ENCODE assay signal across 14 cellular contexts in the genomic region with DNA sequence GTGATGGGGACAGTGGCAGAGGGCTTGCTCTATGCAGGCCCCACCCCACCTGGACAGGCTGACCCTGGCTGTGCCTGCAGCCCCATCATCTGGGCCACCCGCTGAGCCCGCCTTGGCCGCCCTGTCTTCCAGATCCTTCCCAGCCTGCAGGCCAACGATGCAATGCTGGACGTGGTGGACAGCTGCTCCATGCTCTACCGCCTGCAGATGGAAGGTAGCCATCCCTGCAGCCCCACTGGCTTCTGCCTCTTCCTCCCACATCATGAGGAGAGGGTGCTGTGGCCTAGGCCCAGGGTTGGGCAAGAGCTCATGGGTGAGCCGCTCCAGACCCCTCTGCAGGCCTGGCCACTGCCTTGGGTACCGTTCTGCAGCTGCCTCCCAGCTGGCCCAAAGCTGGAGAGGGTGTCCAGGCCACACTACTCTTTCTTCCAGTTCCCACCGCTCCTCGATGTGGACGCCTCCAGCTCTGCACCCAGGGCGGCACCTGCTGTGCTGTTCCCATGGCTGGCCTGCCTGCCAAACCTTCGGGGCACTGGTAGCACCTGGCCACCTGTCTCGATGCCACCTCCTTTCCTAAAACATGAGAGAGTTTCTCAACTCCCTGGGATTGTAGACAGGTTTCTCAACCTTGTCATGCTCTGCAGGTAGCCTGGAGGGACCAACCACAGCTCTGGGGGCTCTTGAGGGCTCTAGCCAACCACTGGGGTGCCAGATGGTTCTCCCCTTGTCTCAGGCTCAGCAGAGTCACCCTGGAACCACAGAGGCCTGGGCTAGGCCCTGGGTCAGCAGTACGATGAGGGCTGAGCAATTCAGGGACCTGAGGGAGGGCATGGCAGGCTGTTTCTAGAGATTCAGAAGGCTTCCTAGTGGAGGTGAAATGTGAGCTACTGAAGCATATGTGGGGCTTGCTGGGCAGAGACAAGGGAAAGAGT. TPM values are rescaled to one million over a fixed set of nuclear protein-coding genes. Genes with fewer than 3 reads are reported as not detected.
DNase-seq lines count a peak whose midpoint lies in the region; ATAC-seq and TF ChIP-seq lines count a peak whose summit lies in the region.
"Had no signal": no experiment of that assay in that cellular context is flagged by ENCODE, and none has a peak within 500 bp of the region (broad histone marks: within the 10 kb centered on the region; RNA-seq: fewer than 3 reads in every experiment).

No MANE protein-coding gene starts in this region.

- no peaks in the 10 kb centered on the region for H3K9me3 Mint-ChIP-seq in activated CD8-positive, alpha-beta T cell treated with anti-CD3 and anti-CD28 coated beads, Interleukin-2, amount 10 ng/mL, durations not matched to agents 7 days and 5 days (ENCODE audit: insufficient read depth)
- peaks cover 3% of the 10 kb centered on the region for H3K9me3 Mint-ChIP-seq in memory B cell

- no peak for TF ChIP-seq CTCF in heart right ventricle (IDR thresholded peaks at IDR 0.05)
- no peak for TF ChIP-seq CTCF in transverse colon (IDR thresholded peaks at IDR 0.05)

- H3K4me1 Mint-ChIP-seq in activated CD8-positive, alpha-beta T cell treated with anti-CD3 and anti-CD28 coated beads, Interleukin-2, amount 10 ng/mL, durations not matched to agents 7 days and 5 days (ENCODE audit: low read depth), result peaks cover 50% of the 10 kb centered on the region
- peaks cover 27% of the 10 kb centered on the region for H3K4me1 Mint-ChIP-seq in memory B cell

- in situ Hi-C loops in transverse colon (cut with MboI; ENCODE audit: low pct_ligation_motif_present in 1 of 4, low pct_unique_long_range_greater_than_20kb in 1 of 4, low sequenced_read_pairs in 3 of 4), result no loop called here

- intact Hi-C loops in heart right ventricle (cut with DNase I), result no loop called here
- intact Hi-C loops in Right ventricle myocardium inferior (cut with DNase I), result no loop called here
- intact Hi-C loops in transverse colon (cut with DNase I; ENCODE audit: low total_unique reads), result no loop called here

- H3K9me3 ChIP-seq in heart right ventricle, result peaks cover 0 to 10% (median 0%) of the 10 kb centered on the region in 11 donors
- H3K9me3 ChIP-seq in transverse colon, result no peaks in the 10 kb centered on the region

- 90 to 91% methylated on average over 15 of the region's 15 CpGs for WGBS in heart right ventricle, 2 donors
- whole genome bisulfite sequencing in transverse colon (ENCODE audit: low coverage in 1 of 2), 2 donors, result 90 to 92% methylated on average over 2 to 13 of the region's 15 CpGs

- H3K4me1 ChIP-seq in heart right ventricle (peaks cover 10 to 43% (median 30%) of the 10 kb centered on the region in 9 donors), transverse colon (peaks cover 0 to 5% (median 0%) of the 10 kb centered on the region in 4 donors)
- H3K4me1 ChIP-seq: tibial artery had no signal

- no peaks in the 10 kb centered on the region for H3K27me3 Mint-ChIP-seq in activated CD8-positive, alpha-beta T cell treated with anti-CD3 and anti-CD28 coated beads, Interleukin-2, amount 10 ng/mL, durations not matched to agents 7 days and 5 days (ENCODE audit: low read depth)
- no peaks in the 10 kb centered on the region for H3K27me3 Mint-ChIP-seq in memory B cell

- H3K27me3 ChIP-seq in heart right ventricle, result no peaks in the 10 kb centered on the region
- no peaks in the 10 kb centered on the region for H3K27me3 ChIP-seq in transverse colon
- H3K27me3 ChIP-seq: tibial artery had no signal

- POLR2A ChIA-PET in activated CD8-positive, alpha-beta T cell treated with anti-CD3 and anti-CD28 coated beads, Interleukin-2, amount 10 ng/mL, durations not matched to agents 7 days and 5 days (lab: Charles Lee), result interaction anchor here (0.8 to 0.9 kb wide), 2 partner anchors 9 to 11 kb away, joined by 3 read pairs; a partner anchor contains a TSS

- CTCF ChIA-PET in activated CD8-positive, alpha-beta T cell treated with anti-CD3 and anti-CD28 coated beads, Interleukin-2, amount 10 ng/mL, durations not matched to agents 7 days and 5 days (lab: Charles Lee), result interaction anchor here (0.6 to 1.6 kb wide), 3 partner anchors 9 to 281 kb away, joined by 3 to 6 read pairs (median 3); a partner anchor contains a TSS

- H3K27ac ChIP-seq in heart right ventricle (peak overlapping the region; percentile 26 to 90 (median 76)), transverse colon (peak overlapping the region; percentile 41 to 59 (median 53))
- H3K27ac ChIP-seq: tibial artery had no signal

- peak overlapping the region; percentile 70 for H3K4me3 Mint-ChIP-seq in activated CD8-positive, alpha-beta T cell treated with anti-CD3 and anti-CD28 coated beads, Interleukin-2, amount 10 ng/mL, durations not matched to agents 7 days and 5 days
- peak overlapping the region; percentile 86 for H3K4me3 Mint-ChIP-seq in memory B cell

- H3K36me3 ChIP-seq in heart right ventricle, result peaks cover 0 to 85% (median 44%) of the 10 kb centered on the region in 9 donors
- peaks cover 0 to 42% (median 15%) of the 10 kb centered on the region in 4 donors for H3K36me3 ChIP-seq in transverse colon

- TF ChIP-seq POLR2A in transverse colon (IDR thresholded peaks at IDR 0.05), result no peak

- DNase-seq in heart right ventricle (no peak), Right ventricle myocardium inferior (ENCODE audit: missing footprints) (no peak), memory B cell (ENCODE audit: low spot score in 2 of 2) (no peak), transverse colon (no peak), GM03348 (ENCODE audit: low spot score) (no peak), iPS-NIHi7 (ENCODE audit: extremely low spot score) (no peak)
- DNase-seq in activated CD8-positive, alpha-beta T cell treated with anti-CD3 and anti-CD28 coated beads, Interleukin-2, amount 10 ng/mL, durations not matched to agents 7 days and 5 days, result no peak
- DNase-seq: activated effector memory CD4-positive, alpha-beta T cell treated with Interleukin-2 at 50 U/mL for 16 hours; AML-193; NCI-H2107 had no signal

- peaks cover 54% of the 10 kb centered on the region for H3K36me3 Mint-ChIP-seq in activated CD8-positive, alpha-beta T cell treated with anti-CD3 and anti-CD28 coated beads, Interleukin-2, amount 10 ng/mL, durations not matched to agents 7 days and 5 days (ENCODE audit: low read depth)
- peaks cover 8% of the 10 kb centered on the region for H3K36me3 Mint-ChIP-seq in memory B cell

- H3K4me3 ChIP-seq in heart right ventricle (peak overlapping the region in 7 of 10 donors; percentile 1 to 47 (median 37)), transverse colon (peak overlapping the region in 1 of 4 donors; percentile 28)
- H3K4me3 ChIP-seq: tibial artery had no signal

- ATAC-seq in heart right ventricle (no peak), Right ventricle myocardium inferior (no peak), memory B cell (ENCODE audit: low read depth) (no peak), GM18520 (IDR thresholded peaks at IDR 0.05; ENCODE audit: unreplicated experiment) (no peak)
- no peak for ATAC-seq in activated CD8-positive, alpha-beta T cell treated with anti-CD3 and anti-CD28 coated beads, Interleukin-2, amount 10 ng/mL, durations not matched to agents 7 days and 5 days

- H3K27ac Mint-ChIP-seq in activated CD8-positive, alpha-beta T cell treated with anti-CD3 and anti-CD28 coated beads, Interleukin-2, amount 10 ng/mL, durations not matched to agents 7 days and 5 days, result peak overlapping the region; percentile 93
- H3K27ac Mint-ChIP-seq in memory B cell, result peak overlapping the region; percentile 87

- no peak for TF ChIP-seq EP300 in transverse colon (IDR thresholded peaks at IDR 0.05; ENCODE audit: low read depth)

RNA-seq across cellular contexts. Expression of a gene that starts 9.5 kb away (rescaled TPM):
- 1 to 10 TPM in 2 of 10 donors, under 1 TPM in 8; 0.17 to 4.7 (median 0.37) TPM for total RNA-seq in heart right ventricle
- under 1 TPM; 0.29 to 0.33 TPM for polyA plus RNA-seq in heart right ventricle
- total RNA-seq in Right ventricle myocardium inferior, result 0.92 TPM
- total RNA-seq in activated CD8-positive, alpha-beta T cell treated with anti-CD3 and anti-CD28 coated beads, Interleukin-2, amount 10 ng/mL, durations not matched to agents 7 days and 5 days, result 100 to 1,000 TPM; 111 to 114 TPM
- total RNA-seq in transverse colon, result 1 to 10 TPM in 2 of 4 donors, under 1 TPM in 1, not detected in 1; 1.00 to 3.0 (median 1.2) TPM

RNA-seq across cellular contexts. Expression of a gene that starts 19.4 kb away (rescaled TPM):
- total RNA-seq in heart right ventricle (10 to 100 TPM; 20.5 to 29.2 (median 26.1) TPM), Right ventricle myocardium inferior (23.8 TPM), transverse colon (100 to 1,000 TPM; 167 to 316 (median 292) TPM)
- 10 to 100 TPM; 22.2 to 27.2 TPM for polyA plus RNA-seq in heart right ventricle
- 10 to 100 TPM; 20.0 to 25.1 TPM for total RNA-seq in activated CD8-positive, alpha-beta T cell treated with anti-CD3 and anti-CD28 coated beads, Interleukin-2, amount 10 ng/mL, durations not matched to agents 7 days and 5 days

RNA-seq across cellular contexts. Expression of a gene that starts 24.1 kb away (rescaled TPM):
- total RNA-seq in heart right ventricle (under 1 TPM in 9 of 10 donors, not detected in 1; 0.05 to 0.23 (median 0.13) TPM), Right ventricle myocardium inferior (0.08 TPM), transverse colon (under 1 TPM in 1 of 4 donors, not detected in 3; 0.27 TPM)
- under 1 TPM; 0.01 to 0.07 TPM for polyA plus RNA-seq in heart right ventricle
- total RNA-seq in activated CD8-positive, alpha-beta T cell treated with anti-CD3 and anti-CD28 coated beads, Interleukin-2, amount 10 ng/mL, durations not matched to agents 7 days and 5 days, result not detected
- total RNA-seq: kidney epithelial cell, osteocyte had no signal

RNA-seq across cellular contexts. Expression of a gene that starts 37.1 kb away (rescaled TPM):
- total RNA-seq in heart right ventricle (10 to 100 TPM in 1 of 10 donors, 1 to 10 TPM in 9; 6.3 to 10.4 (median 7.5) TPM), Right ventricle myocardium inferior (6.2 TPM), transverse colon (10 to 100 TPM in 1 of 4 donors, 1 to 10 TPM in 2, not detected in 1; 8.2 to 11.9 (median 9.0) TPM)
- polyA plus RNA-seq in heart right ventricle, result 10 to 100 TPM in 1 of 2 donors, 1 to 10 TPM in 1; 7.7 to 12.7 TPM
- 10 to 100 TPM; 11.6 to 11.7 TPM for total RNA-seq in activated CD8-positive, alpha-beta T cell treated with anti-CD3 and anti-CD28 coated beads, Interleukin-2, amount 10 ng/mL, durations not matched to agents 7 days and 5 days

RNA-seq across cellular contexts. Expression of a gene that starts 48.3 kb away (rescaled TPM):
- 10 to 100 TPM; 22.1 to 54.1 (median 26.5) TPM for total RNA-seq in heart right ventricle
- polyA plus RNA-seq in heart right ventricle, result 10 to 100 TPM; 44.0 to 80.5 TPM
- total RNA-seq in Right ventricle myocardium inferior, result 42.2 TPM
- 10 to 100 TPM; 84.0 to 84.6 TPM for total RNA-seq in activated CD8-positive, alpha-beta T cell treated with anti-CD3 and anti-CD28 coated beads, Interleukin-2, amount 10 ng/mL, durations not matched to agents 7 days and 5 days
- 10 to 100 TPM; 33.7 to 90.0 (median 38.5) TPM for total RNA-seq in transverse colon

Comparison
In these comparisons a context has a peak if more than half of its experiments do, and no peak if none do; other contexts are left out.
1. RNA of a gene that starts 9.5 kb away (total RNA-seq): 111 to 114 TPM in activated CD8-positive, alpha-beta T cell treated with anti-CD3 and anti-CD28 coated beads, Interleukin-2, amount 10 ng/mL, durations not matched to agents 7 days and 5 days; 1.00 to 3.0 TPM in transverse colon, 0.92 TPM in Right ventricle myocardium inferior (single experiment) and 0.17 to 4.7 TPM in heart right ventricle; every median in the first group is over 10 times any median in the second.